In the genomic region with DNA sequence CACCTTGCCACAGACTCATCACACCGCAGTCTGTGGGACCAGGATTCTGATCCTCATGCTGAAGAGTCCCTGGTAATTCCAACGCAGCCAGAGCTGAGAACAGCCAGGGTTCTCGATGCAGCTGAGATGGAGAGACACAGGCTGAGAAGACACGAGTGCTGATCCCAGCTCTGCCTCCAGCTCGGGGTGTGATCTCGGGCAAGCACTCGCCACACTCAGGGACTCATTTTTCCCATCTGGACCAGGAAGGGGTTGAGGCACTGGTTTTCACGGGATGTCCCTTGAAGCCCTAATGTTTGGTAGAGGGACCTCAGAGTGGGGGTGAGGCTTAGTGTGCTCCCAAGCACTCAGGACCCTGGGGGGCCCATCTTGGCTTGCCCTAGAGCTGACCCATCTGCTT, we compare ENCODE assay signal across 3 cellular contexts.
A peak's percentile ranks its signal among the peaks of the same experiment; 100 is the strongest.
TF ChIP-seq lines count a peak whose summit lies in the region.

No MANE protein-coding gene starts in this region.

TF ChIP-seq in HEK293, 187 proteins besides CTCF, POLR2A, EP300 and RAD21:
- TF ChIP-seq SETDB1 (IDR thresholded peaks at IDR 0.05; ENCODE audit: insufficient read length, low read length), result peak; percentile 66
- no peak for TF ChIP-seq ZNF175 (tag by site-specific recombination; IDR thresholded peaks at IDR 0.05)
- peak; percentile 22; the same call in 1 of the 2 replicates for TF ChIP-seq TRIM28 (IDR thresholded peaks at IDR 0.05; ENCODE audit: borderline replicate concordance, low read length)
TF ChIP-seq in HEK293: peak in this region for 2.

TF ChIP-seq in IMR-90, 13 proteins besides CTCF, POLR2A, EP300 and RAD21:
- TF ChIP-seq NFE2L2 (IDR thresholded peaks at IDR 0.05; ENCODE audit: low read depth, low read length) (no peak), ELK1 (IDR thresholded peaks at IDR 0.05; ENCODE audit: borderline replicate concordance, low read depth, low read length) (no peak), BHLHE40 (IDR thresholded peaks at IDR 0.05; ENCODE audit: low read depth, low read length) (no peak), FOS (IDR thresholded peaks at IDR 0.05; ENCODE audit: low read depth, low read length) (no peak), USF2 (IDR thresholded peaks at IDR 0.05; ENCODE audit: low read depth, low read length) (no peak), MAZ (IDR thresholded peaks at IDR 0.05; ENCODE audit: borderline replicate concordance, low read depth, low read length) (no peak), MAFK (IDR thresholded peaks at IDR 0.05; ENCODE audit: low read depth, low read length) (no peak), RFX5 (IDR thresholded peaks at IDR 0.05; ENCODE audit: low read depth, low read length) (no peak), CHD1 (IDR thresholded peaks at IDR 0.05; ENCODE audit: low read depth, low read length) (no peak), RCOR1 (IDR thresholded peaks at IDR 0.05; ENCODE audit: insufficient replicate concordance, low read length) (no peak), SMC3 (IDR thresholded peaks at IDR 0.05; ENCODE audit: low read depth, low read length) (no peak), CEBPB (IDR thresholded peaks at IDR 0.05; ENCODE audit: low read depth, low read length) (no peak), MXI1 (IDR thresholded peaks at IDR 0.05; ENCODE audit: borderline replicate concordance, low read depth, low read length) (no peak)
TF ChIP-seq in IMR-90: peak in this region for 0.

TF ChIP-seq in HepG2, 621 proteins besides CTCF, POLR2A, EP300 and RAD21:
- TF ChIP-seq, protein P1, sequence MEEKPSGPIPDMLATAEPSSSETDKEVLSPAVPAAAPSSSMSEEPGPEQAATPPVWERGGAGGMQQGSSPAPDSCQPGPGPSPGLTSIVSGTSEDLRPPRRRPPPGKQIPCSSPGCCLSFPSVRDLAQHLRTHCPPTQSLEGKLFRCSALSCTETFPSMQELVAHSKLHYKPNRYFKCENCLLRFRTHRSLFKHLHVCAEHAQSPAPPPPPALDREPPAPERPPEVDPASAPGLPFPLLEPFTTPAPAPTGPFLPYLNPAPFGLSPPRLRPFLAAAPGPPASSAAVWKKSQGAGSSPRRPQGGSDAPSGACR (CRISPR knock-in tag; IDR thresholded peaks at IDR 0.05), result no peak
- TF ChIP-seq ZNF430 (CRISPR knock-in tag; IDR thresholded peaks at IDR 0.05), result no peak
- TF ChIP-seq ZNF337 (CRISPR knock-in tag; IDR thresholded peaks at IDR 0.05; ENCODE audit: borderline replicate concordance, low read depth), result peak; percentile 100; the same call in 1 of the 2 replicates
- TF ChIP-seq, protein P2, sequence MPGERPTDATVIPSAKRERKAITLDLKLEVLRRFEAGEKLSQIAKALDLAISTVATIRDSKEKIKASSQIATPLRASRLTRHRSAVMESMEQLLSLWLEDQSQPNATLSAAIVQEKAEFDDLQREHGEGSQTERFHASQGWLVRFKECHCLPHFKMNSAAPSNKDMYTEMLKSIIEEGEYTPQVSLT (CRISPR knock-in tag; IDR thresholded peaks at IDR 0.05; ENCODE audit: borderline replicate concordance, low read depth), result no peak
- no peak for TF ChIP-seq ZNF766 (CRISPR knock-in tag; IDR thresholded peaks at IDR 0.05; ENCODE audit: borderline replicate concordance)
- no peak for TF ChIP-seq GPN1 (CRISPR knock-in tag; IDR thresholded peaks at IDR 0.05; ENCODE audit: borderline replicate concordance)
- no peak for TF ChIP-seq LBX2 (CRISPR knock-in tag; IDR thresholded peaks at IDR 0.05; ENCODE audit: borderline replicate concordance)
- TF ChIP-seq, protein P3, sequence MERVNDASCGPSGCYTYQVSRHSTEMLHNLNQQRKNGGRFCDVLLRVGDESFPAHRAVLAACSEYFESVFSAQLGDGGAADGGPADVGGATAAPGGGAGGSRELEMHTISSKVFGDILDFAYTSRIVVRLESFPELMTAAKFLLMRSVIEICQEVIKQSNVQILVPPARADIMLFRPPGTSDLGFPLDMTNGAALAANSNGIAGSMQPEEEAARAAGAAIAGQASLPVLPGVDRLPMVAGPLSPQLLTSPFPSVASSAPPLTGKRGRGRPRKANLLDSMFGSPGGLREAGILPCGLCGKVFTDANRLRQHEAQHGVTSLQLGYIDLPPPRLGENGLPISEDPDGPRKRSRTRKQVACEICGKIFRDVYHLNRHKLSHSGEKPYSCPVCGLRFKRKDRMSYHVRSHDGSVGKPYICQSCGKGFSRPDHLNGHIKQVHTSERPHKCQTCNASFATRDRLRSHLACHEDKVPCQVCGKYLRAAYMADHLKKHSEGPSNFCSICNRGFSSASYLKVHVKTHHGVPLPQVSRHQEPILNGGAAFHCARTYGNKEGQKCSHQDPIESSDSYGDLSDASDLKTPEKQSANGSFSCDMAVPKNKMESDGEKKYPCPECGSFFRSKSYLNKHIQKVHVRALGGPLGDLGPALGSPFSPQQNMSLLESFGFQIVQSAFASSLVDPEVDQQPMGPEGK (CRISPR knock-in tag; IDR thresholded peaks at IDR 0.05), result no peak
- no peak for TF ChIP-seq ARID3A (IDR thresholded peaks at IDR 0.05; ENCODE audit: low read depth, low read length)
- TF ChIP-seq KDM1A (CRISPR knock-in tag; IDR thresholded peaks at IDR 0.05), result no peak
- TF ChIP-seq ZNF280B (CRISPR knock-in tag; IDR thresholded peaks at IDR 0.05; ENCODE audit: borderline replicate concordance), result peak; percentile 50; the same call in 1 of the 2 replicates
- TF ChIP-seq KLF13 (CRISPR knock-in tag; IDR thresholded peaks at IDR 0.05), result no peak
- no peak for TF ChIP-seq ZNF281 (CRISPR knock-in tag; IDR thresholded peaks at IDR 0.05; ENCODE audit: borderline replicate concordance)
- TF ChIP-seq ZNF609 (CRISPR knock-in tag; IDR thresholded peaks at IDR 0.05; ENCODE audit: borderline replicate concordance), result no peak
- TF ChIP-seq, protein P4, sequence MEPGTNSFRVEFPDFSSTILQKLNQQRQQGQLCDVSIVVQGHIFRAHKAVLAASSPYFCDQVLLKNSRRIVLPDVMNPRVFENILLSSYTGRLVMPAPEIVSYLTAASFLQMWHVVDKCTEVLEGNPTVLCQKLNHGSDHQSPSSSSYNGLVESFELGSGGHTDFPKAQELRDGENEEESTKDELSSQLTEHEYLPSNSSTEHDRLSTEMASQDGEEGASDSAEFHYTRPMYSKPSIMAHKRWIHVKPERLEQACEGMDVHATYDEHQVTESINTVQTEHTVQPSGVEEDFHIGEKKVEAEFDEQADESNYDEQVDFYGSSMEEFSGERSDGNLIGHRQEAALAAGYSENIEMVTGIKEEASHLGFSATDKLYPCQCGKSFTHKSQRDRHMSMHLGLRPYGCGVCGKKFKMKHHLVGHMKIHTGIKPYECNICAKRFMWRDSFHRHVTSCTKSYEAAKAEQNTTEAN (CRISPR knock-in tag; conservative IDR thresholded peaks at IDR 0.05), result no peak
